ENCODE assay signal across 11 cellular contexts in the genomic region with DNA sequence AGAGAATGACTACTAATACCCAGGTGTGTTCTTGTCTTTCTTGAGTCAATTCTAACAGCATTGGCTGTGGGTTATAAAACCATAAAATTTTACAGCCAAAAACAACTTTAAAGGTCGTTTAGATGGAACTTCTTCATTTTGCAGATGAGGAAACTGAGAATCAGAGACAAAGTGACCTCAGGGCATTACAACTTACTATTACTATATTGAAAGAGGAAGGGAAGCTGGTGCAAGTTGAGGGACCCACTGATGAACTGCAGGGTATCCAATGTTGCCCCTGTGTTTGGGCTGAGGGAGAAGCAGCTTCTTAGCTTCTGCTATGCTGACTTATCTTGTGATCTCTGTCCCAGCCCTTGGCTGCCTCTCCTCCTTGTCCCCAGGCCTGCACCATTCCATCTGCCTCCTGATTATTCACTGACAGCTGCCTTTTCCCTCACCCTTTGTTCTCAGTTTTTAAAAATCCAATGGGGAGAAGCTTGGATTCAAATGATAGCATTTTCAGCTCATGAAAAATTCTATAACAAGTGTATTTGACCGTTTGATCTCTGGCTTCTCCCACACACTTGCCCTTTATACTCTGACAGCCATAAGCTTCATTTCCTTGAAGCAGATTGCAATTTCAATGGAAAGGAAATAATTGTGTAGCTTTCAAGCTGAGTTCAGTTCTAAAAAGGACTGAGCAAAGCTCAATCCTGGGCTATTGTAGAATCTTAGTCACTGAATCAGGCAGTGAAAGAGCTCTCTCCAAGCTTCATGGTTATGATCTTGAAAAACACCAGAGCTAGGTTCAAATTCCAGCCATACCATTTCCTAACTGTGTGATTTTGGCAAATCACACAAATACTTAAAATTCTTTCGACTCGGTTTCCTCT.
DNase-seq lines count a peak whose midpoint lies in the region; ATAC-seq and TF ChIP-seq lines count a peak whose summit lies in the region.
"Had no signal": no experiment of that assay in that cellular context is flagged by ENCODE, and none has a peak within 500 bp of the region (broad histone marks: within the 10 kb centered on the region; RNA-seq: fewer than 3 reads in every experiment).

No MANE protein-coding gene starts in this region.

- H3K9me3 ChIP-seq in adipocyte (ENCODE audit: control insufficient read depth, low read length) = no peaks in the 10 kb centered on the region
- no peaks in the 10 kb centered on the region for H3K9me3 ChIP-seq in right lobe of liver
- H3K9me3 ChIP-seq: BLaER1 had no signal

- no peak for TF ChIP-seq POLR2A in right lobe of liver (IDR thresholded peaks at IDR 0.05)

- peaks cover 63% of the 10 kb centered on the region for H3K4me1 Mint-ChIP-seq in HFFc6 (ENCODE audit: low read depth)

- H3K4me1 ChIP-seq in adipocyte (ENCODE audit: control insufficient read depth, insufficient read depth, low read length) (peaks cover 19% of the 10 kb centered on the region), right lobe of liver (peaks cover 0 to 14% (median 0%) of the 10 kb centered on the region in 4 donors)
- H3K4me1 ChIP-seq: BLaER1 had no signal

- H3K36me3 ChIP-seq in adipocyte (ENCODE audit: control insufficient read depth, insufficient read depth, low read length, severe bottlenecking) (no peaks in the 10 kb centered on the region), right lobe of liver (no peaks in the 10 kb centered on the region)
- H3K36me3 ChIP-seq: BLaER1 had no signal

- H3K36me3 Mint-ChIP-seq in HFFc6 (ENCODE audit: low read depth) = no peaks in the 10 kb centered on the region

- 0 out of 2 replicates have a peak overlapping the region, but pooled peaks have one; percentile 1 for H3K4me3 Mint-ChIP-seq in HFFc6

- peak overlapping the region; percentile 71; the same call in 1 of the 2 replicates for H3K27ac Mint-ChIP-seq in HFFc6

- 35% methylated on average over 4 of the region's 4 CpGs for WGBS in right lobe of liver (ENCODE audit: insufficient coverage, low coverage, low lambda C conversion rate, missing lambda C conversion rate)

- no peaks in the 10 kb centered on the region; the same call in 1 of the 2 replicates for H3K27me3 Mint-ChIP-seq in HFFc6 (ENCODE audit: insufficient read depth)

- peak overlapping the region; percentile 24 for H3K9ac ChIP-seq in adipocyte (ENCODE audit: low read length)
- H3K9ac ChIP-seq: BLaER1 had no signal

- intact Hi-C loops in right lobe of liver (cut with DNase I) = loop anchor here (5.0 to 10.0 kb wide), 3 partner anchors 215 to 315 kb away; no protein-coding TSS in a partner anchor

- H3K27me3 ChIP-seq in adipocyte (replicated peaks; ENCODE audit: control insufficient read depth, insufficient read depth, low read length) = no peaks in the 10 kb centered on the region
- H3K27me3 ChIP-seq in right lobe of liver = no peaks in the 10 kb centered on the region
- H3K27me3 ChIP-seq: BLaER1 had no signal

- no peak overlapping the region for H3K4me3 ChIP-seq in adipocyte (ENCODE audit: low read length)
- no peak overlapping the region for H3K4me3 ChIP-seq in right lobe of liver
- H3K4me3 ChIP-seq: BLaER1, lung, SK-N-MC had no signal

- TF ChIP-seq CTCF in 22Rv1 (IDR thresholded peaks at IDR 0.05) = no peak
- no peak for TF ChIP-seq CTCF in HFFc6 (IDR thresholded peaks at IDR 0.05)
- TF ChIP-seq CTCF in right lobe of liver (IDR thresholded peaks at IDR 0.05) = no peak

- H3K9me3 Mint-ChIP-seq in HFFc6 = no peaks in the 10 kb centered on the region

- DNase-seq in HFFc6 (no peak), adipocyte (ENCODE audit: low read depth) (peak; percentile 43), right lobe of liver (no peak), NCI-H1092 (lab: John Stamatoyannopoulos, UW) (no peak), DMS114 treated with DMSO at 0.1 percent for 48 hours (lab: John Stamatoyannopoulos, UW; ENCODE audit: unreplicated experiment) (no peak)

- ATAC-seq in right lobe of liver (peak in 3 of 4 donors; percentile 7 to 34 (median 29)), GM21576 (IDR thresholded peaks at IDR 0.05; ENCODE audit: unreplicated experiment) (no peak), HG03520 (IDR thresholded peaks at IDR 0.05; ENCODE audit: unreplicated experiment) (no peak)

- H3K27ac ChIP-seq in 22Rv1 (peak overlapping the region; percentile 14; the same call in 1 of the 2 replicates), right lobe of liver (no peak overlapping the region)
- H3K27ac ChIP-seq: BLaER1, SK-N-MC had no signal

Comparison
In these comparisons a context has a peak if more than half of its experiments do, and no peak if none do; other contexts are left out.
1. ATAC-seq: peak in right lobe of liver (3 of 4); none in GM21576 (single experiment) and HG03520 (single experiment).